Comparison of ENCODE assay signal across 26 cellular contexts in the genomic region with DNA sequence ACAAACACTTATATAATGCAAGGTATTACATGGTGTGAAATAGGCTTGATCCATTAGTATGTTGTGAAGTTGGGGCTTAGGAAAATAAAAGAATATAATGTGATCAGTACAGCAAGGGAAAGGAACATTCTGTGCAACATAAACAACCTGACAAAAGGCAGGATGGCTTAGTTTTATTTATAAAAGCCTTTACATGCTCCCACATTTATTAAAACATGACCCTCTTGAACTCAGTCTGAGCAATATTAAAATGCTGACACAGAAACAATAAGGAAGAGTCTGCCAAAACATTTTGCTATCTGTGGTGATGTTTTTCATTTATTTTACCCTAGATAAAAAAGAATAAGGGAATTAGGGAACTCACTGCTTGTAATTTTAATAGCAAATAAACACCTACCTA.
DNase-seq lines count a peak whose midpoint lies in the region; FAIRE-seq and TF ChIP-seq lines count a peak whose summit lies in the region.
"Had no signal": no experiment of that assay in that cellular context is flagged by ENCODE, and none has a peak within 500 bp of the region (broad histone marks: within the 10 kb centered on the region; RNA-seq: fewer than 3 reads in every experiment).

No MANE protein-coding gene starts in this region.

- no peaks in the 10 kb centered on the region for H3K9me2 ChIP-seq in SU-DHL-6 (replicated peaks; ENCODE audit: insufficient read depth, low read length)

- H3K9me3 Mint-ChIP-seq in nephron: peaks cover 15% of the 10 kb centered on the region
- H3K9me3 Mint-ChIP-seq in activated naive CD4-positive, alpha-beta T cell treated with anti-CD3 and anti-CD28 coated beads for 36 hours: peaks cover 6% of the 10 kb centered on the region

- CTCF ChIA-PET in activated naive CD4-positive, alpha-beta T cell treated with anti-CD3 and anti-CD28 coated beads for 36 hours (lab: Charles Lee): no interaction called here

- H3F3A ChIP-seq in SU-DHL-6 (ENCODE audit: insufficient read depth): no peaks in the 10 kb centered on the region

- H3K36me3 ChIP-seq in SU-DHL-6 (ENCODE audit: low read length): no peaks in the 10 kb centered on the region
- H3K36me3 ChIP-seq: BE2C; BLaER1 treated with 17β-estradiol and CSF1 and Interleukin-3, amounts not matched to agents 10 nM and 100 nM had no signal

- H3K27me3 Mint-ChIP-seq in nephron (ENCODE audit: low read depth): no peaks in the 10 kb centered on the region
- no peaks in the 10 kb centered on the region for H3K27me3 Mint-ChIP-seq in activated naive CD4-positive, alpha-beta T cell treated with anti-CD3 and anti-CD28 coated beads for 36 hours (ENCODE audit: low read depth)
- H3K27me3 Mint-ChIP-seq: CD4-positive, alpha-beta T cell; CD8-positive, alpha-beta memory T cell had no signal

- peak overlapping the region; percentile 50 for H2AFZ ChIP-seq in SU-DHL-6 (ENCODE audit: low read depth, low read length, severe bottlenecking)
- H2AFZ ChIP-seq: GM23338 had no signal

- DNase-seq in GM12892 (ENCODE audit: insufficient read length) (no peak), NCI-H2081 treated with DMSO at 0.1 percent for 48 hours (lab: John Stamatoyannopoulos, UW) (no peak), NCI-H345 treated with DMSO at 0.1 percent for 48 hours (lab: John Stamatoyannopoulos, UW; ENCODE audit: unreplicated experiment) (no peak)
- no peak for DNase-seq in activated naive CD4-positive, alpha-beta T cell treated with anti-CD3 and anti-CD28 coated beads for 36 hours
- DNase-seq: 8988T; ACHN; AML-193; BE2C; CD4-positive, alpha-beta T cell; CD8-positive, alpha-beta memory T cell; DMS 273 treated with DMSO at 0.1 percent for 48 hours; DMS79; EL; GDM1; H9; HFFc6 had no signal

- peak overlapping the region; percentile 44 to 87 (median 59) for H3K27ac Mint-ChIP-seq in nephron
- H3K27ac Mint-ChIP-seq in activated naive CD4-positive, alpha-beta T cell treated with anti-CD3 and anti-CD28 coated beads for 36 hours: no peak overlapping the region
- H3K27ac Mint-ChIP-seq: CD14-positive monocyte; CD4-positive, alpha-beta T cell; CD8-positive, alpha-beta memory T cell; GM23338; H9; HFFc6 had no signal

- H3K9me3 ChIP-seq in SU-DHL-6 (ENCODE audit: insufficient read depth, low read length): peaks cover 5% of the 10 kb centered on the region; the same call in 1 of the 2 replicates
- H3K9me3 ChIP-seq: A549, BE2C had no signal

- no peak overlapping the region for H3K4me3 ChIP-seq in SU-DHL-6 (ENCODE audit: insufficient read depth, low read length, poor library complexity, severe bottlenecking)
- H3K4me3 ChIP-seq: A549; BLaER1 treated with 17β-estradiol and CSF1 and Interleukin-3, amounts not matched to agents 10 nM and 100 nM; GM12878; GM23338 had no signal

- no peak overlapping the region for H3K27ac ChIP-seq in SU-DHL-6 (ENCODE audit: low read depth, low read length)
- H3K27ac ChIP-seq: A549; BLaER1 treated with 17β-estradiol and CSF1 and Interleukin-3, amounts not matched to agents 10 nM and 100 nM had no signal

- no peak overlapping the region for H3K9ac ChIP-seq in SU-DHL-6 (ENCODE audit: low read length)
- H3K9ac ChIP-seq: BLaER1 treated with 17β-estradiol and CSF1 and Interleukin-3, amounts not matched to agents 10 nM and 100 nM had no signal

- intact Hi-C loops in activated naive CD4-positive, alpha-beta T cell treated with anti-CD3 and anti-CD28 coated beads for 36 hours (cut with micrococcal nuclease): no loop called here

- no peaks in the 10 kb centered on the region for H3K36me3 Mint-ChIP-seq in nephron (ENCODE audit: low read depth)
- H3K36me3 Mint-ChIP-seq in activated naive CD4-positive, alpha-beta T cell treated with anti-CD3 and anti-CD28 coated beads for 36 hours (ENCODE audit: low read depth): no peaks in the 10 kb centered on the region
- H3K36me3 Mint-ChIP-seq: CD14-positive monocyte; CD8-positive, alpha-beta memory T cell had no signal

- no peaks in the 10 kb centered on the region for H4K20me1 ChIP-seq in SU-DHL-6 (ENCODE audit: low read depth, low read length)
- H4K20me1 ChIP-seq: BLaER1 treated with 17β-estradiol and CSF1 and Interleukin-3, amounts not matched to agents 10 nM and 100 nM had no signal

- H3K79me2 ChIP-seq in SU-DHL-6 (ENCODE audit: insufficient read depth, low read length): no peaks in the 10 kb centered on the region

- no peak overlapping the region for H3K4me2 ChIP-seq in SU-DHL-6 (ENCODE audit: low read depth, low read length, poor library complexity, severe bottlenecking)
- H3K4me2 ChIP-seq: A549; BLaER1 treated with 17β-estradiol and CSF1 and Interleukin-3, amounts not matched to agents 10 nM and 100 nM; GM23338 had no signal

- TF ChIP-seq CTCF in SU-DHL-6 (IDR thresholded peaks at IDR 0.05; ENCODE audit: insufficient read depth, low read length, poor library complexity, severe bottlenecking) (no peak), nephron (IDR thresholded peaks at IDR 0.05; ENCODE audit: unreplicated experiment in 3 of 3) (no peak)

- no peaks in the 10 kb centered on the region for H3K27me3 ChIP-seq in SU-DHL-6 (ENCODE audit: low read length)
- H3K27me3 ChIP-seq: BE2C; BLaER1 treated with 17β-estradiol and CSF1 and Interleukin-3, amounts not matched to agents 10 nM and 100 nM had no signal

- no peak overlapping the region for H3K4me3 Mint-ChIP-seq in nephron
- no peak overlapping the region for H3K4me3 Mint-ChIP-seq in activated naive CD4-positive, alpha-beta T cell treated with anti-CD3 and anti-CD28 coated beads for 36 hours
- H3K4me3 Mint-ChIP-seq: CD14-positive monocyte; CD4-positive, alpha-beta T cell; CD8-positive, alpha-beta memory T cell; GM23338; H9; HFFc6 had no signal

- H3K4me1 Mint-ChIP-seq in nephron: peaks cover 11% of the 10 kb centered on the region
- H3K4me1 Mint-ChIP-seq in activated naive CD4-positive, alpha-beta T cell treated with anti-CD3 and anti-CD28 coated beads for 36 hours (ENCODE audit: low read depth): no peaks in the 10 kb centered on the region
- H3K4me1 Mint-ChIP-seq: CD14-positive monocyte; CD8-positive, alpha-beta memory T cell had no signal

- no peak for TF ChIP-seq POLR2A in GM12892 (IDR thresholded peaks at IDR 0.05; ENCODE audit: low read depth, low read length)

- peak; percentile 54 for FAIRE-seq in GM12892 (lab: Jason Lieb, UNC)
- FAIRE-seq in endometrium (lab: Jason Lieb, UNC): peak; percentile 70
- FAIRE-seq: A549, D721Med, GM12878, GM18507 had no signal
